Comparison of ENCODE assay signal across 24 cellular contexts in genomic region chrX:40502688-40503087, GRCh38.
"Had no signal": no experiment of that assay in that cellular context is flagged by ENCODE, and none has a peak within 500 bp of the region (broad histone marks: within the 10 kb centered on the region; RNA-seq: fewer than 3 reads in every experiment).

No MANE protein-coding gene starts in this region.

- H3K36me3 ChIP-seq: lower lobe of right lung, neural progenitor cell, neutrophil, right atrium auricular region, right lobe of liver, tibial nerve, uterus had no signal

- H3K4me3 ChIP-seq: lower lobe of right lung, neural progenitor cell, right atrium auricular region, right lobe of liver, smooth muscle cell, tibial nerve, uterus had no signal

- DNase-seq: hypothalamus; immature natural killer cell; lower lobe of right lung; mesendoderm; naive B cell; natural killer cell; nephron progenitor cell; occipital lobe; right lobe of liver; stimulated activated CD4-positive, alpha-beta T cell treated with anti-CD3 and anti-CD28 coated beads, Interleukin-1b, Interleukin-23, amount 100 ng/mL, for 48 hours; stimulated activated CD4-positive, alpha-beta T cell treated with anti-CD3 and anti-CD28 coated beads, Interleukin-2, amount 100 ng/mL, for 48 hours; stimulated activated CD4-positive, alpha-beta T cell treated with anti-CD3 and anti-CD28 coated beads, Interleukin-4, amount 100 ng/mL, for 4 hours; stimulated activated CD8-positive, alpha-beta memory T cell treated with anti-CD3 and anti-CD28 coated beads, Interleukin-4, amount 100 ng/mL, for 48 hours; stimulated activated naive CD4-positive, alpha-beta T cell treated with Interleukin-2 at 50 U/mL for 16 hours; stimulated activated naive CD8-positive, alpha-beta T cell treated with anti-CD3 and anti-CD28 coated beads, Interleukin-15, amount 100 ng/mL, for 72 hours; substantia nigra; uterus had no signal

- H3K4me1 ChIP-seq: lower lobe of right lung, neural progenitor cell, parathyroid adenoma, right atrium auricular region, right lobe of liver, tibial nerve, uterus had no signal

- H3K27ac ChIP-seq: lower lobe of right lung, neural progenitor cell, neutrophil, parathyroid adenoma, right atrium auricular region, right lobe of liver, tibial nerve, uterus had no signal

- H3K9me3 ChIP-seq: lower lobe of right lung, neutrophil, right atrium auricular region, right lobe of liver, tibial nerve, uterus had no signal

- H3K27me3 ChIP-seq: neural progenitor cell, neutrophil, right atrium auricular region, right lobe of liver, tibial nerve, uterus had no signal

- ATAC-seq: lower lobe of right lung; natural killer cell; stimulated activated memory B cell treated with anti-CD40 and anti-IgM and Interleukin-4, amounts not matched to agents 10 μg/mL and 1 μg/mL and 100 μg/mL, for 72 hours; stimulated activated naive CD8-positive, alpha-beta T cell treated with anti-CD3 and anti-CD28 coated beads, Interleukin-15, amount 100 ng/mL, for 72 hours had no signal
